ENCODE assay signal across 1 cellular context in the genomic region with DNA sequence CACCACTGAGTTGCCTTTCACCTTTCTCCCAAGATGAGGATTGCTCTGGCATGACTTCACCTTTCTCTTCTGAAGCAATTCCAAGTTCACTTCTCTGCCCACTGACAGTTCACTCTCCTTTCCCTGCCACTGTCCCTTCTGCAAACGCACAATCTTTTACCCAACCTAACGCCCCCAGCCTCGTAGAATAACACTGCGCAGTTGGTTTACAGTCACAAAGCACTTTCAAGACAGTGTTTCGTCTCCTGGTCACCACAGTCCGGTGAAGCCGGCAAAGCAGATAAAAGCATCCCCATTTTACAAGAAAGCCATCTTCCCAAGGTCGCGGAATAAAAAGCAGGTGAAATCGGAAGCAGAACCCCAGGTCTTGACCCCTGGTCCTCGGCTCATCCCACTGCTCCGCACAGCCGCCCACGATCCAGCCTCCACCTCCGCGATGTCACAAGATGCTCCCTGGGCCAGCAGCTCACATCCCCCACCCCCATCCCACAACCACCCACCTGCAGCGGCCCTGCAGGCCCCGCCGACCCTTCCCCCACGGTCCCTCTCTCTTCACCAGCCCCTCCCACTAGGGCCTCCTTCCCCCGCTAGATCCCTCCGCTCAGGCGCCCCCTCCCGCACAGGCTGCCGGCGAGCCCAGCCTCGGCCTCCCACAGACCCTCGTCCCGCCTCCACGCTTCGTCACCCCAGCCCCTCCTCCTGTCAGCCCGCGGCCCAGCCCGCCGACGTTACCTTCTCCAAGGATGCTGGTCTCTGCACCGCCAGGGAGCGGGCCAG.
TF ChIP-seq lines count a peak whose summit lies in the region.

No MANE protein-coding gene starts in this region.

TF ChIP-seq in HEK293, 187 proteins besides CTCF, POLR2A, EP300 and RAD21 (continued from another document and continues in another):
- TF ChIP-seq ZSCAN5A (tag by site-specific recombination; IDR thresholded peaks at IDR 0.05) (peak; percentile 65; the same call in 1 of the 2 replicates), ZBTB7A (tag by site-specific recombination; IDR thresholded peaks at IDR 0.05; ENCODE audit: low read depth) (no peak), KLF17 (tag by site-specific recombination; IDR thresholded peaks at IDR 0.05) (peak; percentile 31; the same call in 1 of the 2 replicates), ZNF174 (tag by site-specific recombination; IDR thresholded peaks at IDR 0.05) (no peak), ZNF114 (tag by site-specific recombination; IDR thresholded peaks at IDR 0.05) (no peak), ZNF133 (tag by site-specific recombination; IDR thresholded peaks at IDR 0.05) (no peak), ZNF510 (tag by site-specific recombination; IDR thresholded peaks at IDR 0.05; ENCODE audit: insufficient replicate concordance) (no peak), ZNF777 (tag by site-specific recombination; IDR thresholded peaks at IDR 0.05; ENCODE audit: borderline replicate concordance) (0 out of 2 replicates have a peak, but pooled peaks have one; percentile 55), MEIS1 (CRISPR knock-in tag; IDR thresholded peaks at IDR 0.05; ENCODE audit: borderline replicate concordance) (no peak), ZNF239 (tag by site-specific recombination; IDR thresholded peaks at IDR 0.05) (peak; percentile 26; the same call in 1 of the 2 replicates), ZNF354C (tag by site-specific recombination; IDR thresholded peaks at IDR 0.05; ENCODE audit: borderline replicate concordance, low read depth) (no peak), BCL11A (tag by site-specific recombination; IDR thresholded peaks at IDR 0.05; ENCODE audit: low read depth) (0 out of 2 replicates have a peak, but pooled peaks have one; percentile 56), PRDM4 (tag by site-specific recombination; IDR thresholded peaks at IDR 0.05) (no peak), KLF16 (tag by site-specific recombination; IDR thresholded peaks at IDR 0.05) (peak; percentile 86), ZNF26 (tag by site-specific recombination; IDR thresholded peaks at IDR 0.05) (no peak), ZNF391 (tag by site-specific recombination; IDR thresholded peaks at IDR 0.05; ENCODE audit: borderline replicate concordance, low read depth) (no peak), ZEB2 (tag by site-specific recombination; IDR thresholded peaks at IDR 0.05) (peak; percentile 74), ZBTB17 (tag by site-specific recombination; IDR thresholded peaks at IDR 0.05) (peak; percentile 63), ZNF645 (tag by site-specific recombination; IDR thresholded peaks at IDR 0.05) (no peak), ZIC2 (tag by site-specific recombination; IDR thresholded peaks at IDR 0.05) (peak; percentile 72), TSHZ1 (tag by site-specific recombination; IDR thresholded peaks at IDR 0.05; ENCODE audit: borderline replicate concordance) (no peak), ZNF350 (tag by site-specific recombination; IDR thresholded peaks at IDR 0.05) (no peak), ZNF211 (tag by site-specific recombination; IDR thresholded peaks at IDR 0.05; ENCODE audit: low read depth) (no peak), ZNF248 (tag by site-specific recombination; IDR thresholded peaks at IDR 0.05) (no peak), ZFP37 (tag by site-specific recombination; IDR thresholded peaks at IDR 0.05) (no peak)
- TF ChIP-seq, protein P1, sequence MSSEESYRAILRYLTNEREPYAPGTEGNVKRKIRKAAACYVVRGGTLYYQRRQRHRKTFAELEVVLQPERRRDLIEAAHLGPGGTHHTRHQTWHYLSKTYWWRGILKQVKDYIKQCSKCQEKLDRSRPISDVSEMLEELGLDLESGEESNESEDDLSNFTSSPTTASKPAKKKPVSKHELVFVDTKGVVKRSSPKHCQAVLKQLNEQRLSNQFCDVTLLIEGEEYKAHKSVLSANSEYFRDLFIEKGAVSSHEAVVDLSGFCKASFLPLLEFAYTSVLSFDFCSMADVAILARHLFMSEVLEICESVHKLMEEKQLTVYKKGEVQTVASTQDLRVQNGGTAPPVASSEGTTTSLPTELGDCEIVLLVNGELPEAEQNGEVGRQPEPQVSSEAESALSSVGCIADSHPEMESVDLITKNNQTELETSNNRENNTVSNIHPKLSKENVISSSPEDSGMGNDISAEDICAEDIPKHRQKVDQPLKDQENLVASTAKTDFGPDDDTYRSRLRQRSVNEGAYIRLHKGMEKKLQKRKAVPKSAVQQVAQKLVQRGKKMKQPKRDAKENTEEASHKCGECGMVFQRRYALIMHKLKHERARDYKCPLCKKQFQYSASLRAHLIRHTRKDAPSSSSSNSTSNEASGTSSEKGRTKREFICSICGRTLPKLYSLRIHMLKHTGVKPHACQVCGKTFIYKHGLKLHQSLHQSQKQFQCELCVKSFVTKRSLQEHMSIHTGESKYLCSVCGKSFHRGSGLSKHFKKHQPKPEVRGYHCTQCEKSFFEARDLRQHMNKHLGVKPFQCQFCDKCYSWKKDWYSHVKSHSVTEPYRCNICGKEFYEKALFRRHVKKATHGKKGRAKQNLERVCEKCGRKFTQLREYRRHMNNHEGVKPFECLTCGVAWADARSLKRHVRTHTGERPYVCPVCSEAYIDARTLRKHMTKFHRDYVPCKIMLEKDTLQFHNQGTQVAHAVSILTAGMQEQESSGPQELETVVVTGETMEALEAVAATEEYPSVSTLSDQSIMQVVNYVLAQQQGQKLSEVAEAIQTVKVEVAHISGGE (tag by site-specific recombination; conservative IDR thresholded peaks at IDR 0.05; ENCODE audit: low read depth) = no peak
- TF ChIP-seq, protein P2, sequence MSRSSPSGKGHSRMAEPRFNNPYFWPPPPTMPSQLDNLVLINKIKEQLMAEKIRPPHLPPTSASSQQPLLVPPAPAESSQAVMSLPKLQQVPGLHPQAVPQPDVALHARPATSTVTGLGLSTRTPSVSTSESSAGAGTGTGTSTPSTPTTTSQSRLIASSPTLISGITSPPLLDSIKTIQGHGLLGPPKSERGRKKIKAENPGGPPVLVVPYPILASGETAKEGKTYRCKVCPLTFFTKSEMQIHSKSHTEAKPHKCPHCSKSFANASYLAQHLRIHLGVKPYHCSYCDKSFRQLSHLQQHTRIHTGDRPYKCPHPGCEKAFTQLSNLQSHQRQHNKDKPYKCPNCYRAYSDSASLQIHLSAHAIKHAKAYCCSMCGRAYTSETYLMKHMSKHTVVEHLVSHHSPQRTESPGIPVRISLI (tag by site-specific recombination; IDR thresholded peaks at IDR 0.05) = no peak
- TF ChIP-seq, protein P3, sequence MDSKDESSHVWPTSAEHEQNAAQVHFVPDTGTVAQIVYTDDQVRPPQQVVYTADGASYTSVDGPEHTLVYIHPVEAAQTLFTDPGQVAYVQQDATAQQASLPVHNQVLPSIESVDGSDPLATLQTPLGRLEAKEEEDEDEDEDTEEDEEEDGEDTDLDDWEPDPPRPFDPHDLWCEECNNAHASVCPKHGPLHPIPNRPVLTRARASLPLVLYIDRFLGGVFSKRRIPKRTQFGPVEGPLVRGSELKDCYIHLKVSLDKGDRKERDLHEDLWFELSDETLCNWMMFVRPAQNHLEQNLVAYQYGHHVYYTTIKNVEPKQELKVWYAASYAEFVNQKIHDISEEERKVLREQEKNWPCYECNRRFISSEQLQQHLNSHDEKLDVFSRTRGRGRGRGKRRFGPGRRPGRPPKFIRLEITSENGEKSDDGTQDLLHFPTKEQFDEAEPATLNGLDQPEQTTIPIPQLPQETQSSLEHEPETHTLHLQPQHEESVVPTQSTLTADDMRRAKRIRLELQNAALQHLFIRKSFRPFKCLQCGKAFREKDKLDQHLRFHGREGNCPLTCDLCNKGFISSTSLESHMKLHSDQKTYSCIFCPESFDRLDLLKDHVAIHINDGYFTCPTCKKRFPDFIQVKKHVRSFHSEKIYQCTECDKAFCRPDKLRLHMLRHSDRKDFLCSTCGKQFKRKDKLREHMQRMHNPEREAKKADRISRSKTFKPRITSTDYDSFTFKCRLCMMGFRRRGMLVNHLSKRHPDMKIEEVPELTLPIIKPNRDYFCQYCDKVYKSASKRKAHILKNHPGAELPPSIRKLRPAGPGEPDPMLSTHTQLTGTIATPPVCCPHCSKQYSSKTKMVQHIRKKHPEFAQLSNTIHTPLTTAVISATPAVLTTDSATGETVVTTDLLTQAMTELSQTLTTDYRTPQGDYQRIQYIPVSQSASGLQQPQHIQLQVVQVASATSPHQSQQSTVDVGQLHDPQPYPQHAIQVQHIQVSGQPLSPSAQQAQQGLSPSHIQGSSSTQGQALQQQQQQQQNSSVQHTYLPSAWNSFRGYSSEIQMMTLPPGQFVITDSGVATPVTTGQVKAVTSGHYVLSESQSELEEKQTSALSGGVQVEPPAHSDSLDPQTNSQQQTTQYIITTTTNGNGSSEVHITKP (tag by site-specific recombination; IDR thresholded peaks at IDR 0.05) = no peak
- TF ChIP-seq, protein P4, sequence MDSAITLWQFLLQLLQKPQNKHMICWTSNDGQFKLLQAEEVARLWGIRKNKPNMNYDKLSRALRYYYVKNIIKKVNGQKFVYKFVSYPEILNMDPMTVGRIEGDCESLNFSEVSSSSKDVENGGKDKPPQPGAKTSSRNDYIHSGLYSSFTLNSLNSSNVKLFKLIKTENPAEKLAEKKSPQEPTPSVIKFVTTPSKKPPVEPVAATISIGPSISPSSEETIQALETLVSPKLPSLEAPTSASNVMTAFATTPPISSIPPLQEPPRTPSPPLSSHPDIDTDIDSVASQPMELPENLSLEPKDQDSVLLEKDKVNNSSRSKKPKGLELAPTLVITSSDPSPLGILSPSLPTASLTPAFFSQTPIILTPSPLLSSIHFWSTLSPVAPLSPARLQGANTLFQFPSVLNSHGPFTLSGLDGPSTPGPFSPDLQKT (IDR thresholded peaks at IDR 0.05; ENCODE audit: borderline replicate concordance, low read depth, low read length) = no peak
